Comparison of ENCODE assay signal across 9 cellular contexts in genomic region chr12:104459556-104459909, GRCh38. TPM values are rescaled to one million over a fixed set of nuclear protein-coding genes. Genes with fewer than 3 reads are reported as not detected.
DNase-seq lines count a peak whose midpoint lies in the region; ATAC-seq and TF ChIP-seq lines count a peak whose summit lies in the region.
"Had no signal": no experiment of that assay in that cellular context is flagged by ENCODE, and none has a peak within 500 bp of the region (broad histone marks: within the 10 kb centered on the region; RNA-seq: fewer than 3 reads in every experiment).

No MANE protein-coding gene starts in this region.

- DNase-seq in SIG-M5 treated with dmso at 0.1 percent for 504 hours (lab: John Stamatoyannopoulos, UW; ENCODE audit: unreplicated experiment) (peak; percentile 34), SIG-M5 (lab: John Stamatoyannopoulos, UW) (no peak), hepatocyte (ENCODE audit: low spot score) (no peak), DMS 273 treated with DMSO at 0.1 percent for 48 hours (lab: John Stamatoyannopoulos, UW) (no peak)
- DNase-seq in activated T-helper 1 cell treated with anti-CD3 and anti-CD28 coated beads, Interleukin-12 subunit alpha, Interleukin-12 subunit beta, Interleukin-2, Interleukin-4 antibody, amounts not matched to agents 30 ng/mL and 10 ng/mL and 1 ng/mL, durations not matched to agents 14 hours and 24 hours and 36 hours (ENCODE audit: low spot score), result no peak
- no peak for DNase-seq in stimulated activated naive CD8-positive, alpha-beta T cell treated with anti-CD3 and anti-CD28 coated beads, Interleukin-15, amount 100 ng/mL, for 72 hours
- DNase-seq in activated effector memory CD4-positive, alpha-beta T cell treated with Interleukin-2 at 50 U/mL for 16 hours, result no peak
- DNase-seq: Karpas-422 had no signal

- intact Hi-C loops in activated T-helper 1 cell treated with anti-CD3 and anti-CD28 coated beads, Interleukin-12 subunit alpha, Interleukin-12 subunit beta, Interleukin-2, Interleukin-4 antibody, amounts not matched to agents 30 ng/mL and 10 ng/mL and 1 ng/mL, durations not matched to agents 14 hours and 24 hours and 36 hours (cut with micrococcal nuclease), result loop anchor here (5.0 to 10.0 kb wide), 3 partner anchors 237 to 593 kb away; no protein-coding TSS in a partner anchor

- TF ChIP-seq POLR2A in GM18505 (IDR thresholded peaks at IDR 0.05; ENCODE audit: borderline replicate concordance, extremely low read depth, insufficient read depth, insufficient read length), result no peak

- peak overlapping the region; percentile 81 for H3K4me2 ChIP-seq in hepatocyte

- no peaks in the 10 kb centered on the region for H3K27me3 Mint-ChIP-seq in activated T-helper 1 cell treated with anti-CD3 and anti-CD28 coated beads, Interleukin-12 subunit alpha, Interleukin-12 subunit beta, Interleukin-2, Interleukin-4 antibody, amounts not matched to agents 30 ng/mL and 10 ng/mL and 1 ng/mL, durations not matched to agents 14 hours and 24 hours and 36 hours (ENCODE audit: insufficient read depth)
- no peaks in the 10 kb centered on the region for H3K27me3 Mint-ChIP-seq in stimulated activated naive CD8-positive, alpha-beta T cell treated with anti-CD3 and anti-CD28 coated beads, Interleukin-15, amount 100 ng/mL, for 72 hours

- H3K4me1 Mint-ChIP-seq in activated T-helper 1 cell treated with anti-CD3 and anti-CD28 coated beads, Interleukin-12 subunit alpha, Interleukin-12 subunit beta, Interleukin-2, Interleukin-4 antibody, amounts not matched to agents 30 ng/mL and 10 ng/mL and 1 ng/mL, durations not matched to agents 14 hours and 24 hours and 36 hours (ENCODE audit: low read depth), result peaks cover 69% of the 10 kb centered on the region
- H3K4me1 Mint-ChIP-seq in stimulated activated naive CD8-positive, alpha-beta T cell treated with anti-CD3 and anti-CD28 coated beads, Interleukin-15, amount 100 ng/mL, for 72 hours, result peaks cover 72% of the 10 kb centered on the region

- TF ChIP-seq CTCF in hepatocyte (IDR thresholded peaks at IDR 0.05; ENCODE audit: poor library complexity), result no peak

- H3K4me3 ChIP-seq in hepatocyte, result no peak overlapping the region

- no peaks in the 10 kb centered on the region for H3K9me3 Mint-ChIP-seq in activated T-helper 1 cell treated with anti-CD3 and anti-CD28 coated beads, Interleukin-12 subunit alpha, Interleukin-12 subunit beta, Interleukin-2, Interleukin-4 antibody, amounts not matched to agents 30 ng/mL and 10 ng/mL and 1 ng/mL, durations not matched to agents 14 hours and 24 hours and 36 hours
- no peaks in the 10 kb centered on the region for H3K9me3 Mint-ChIP-seq in stimulated activated naive CD8-positive, alpha-beta T cell treated with anti-CD3 and anti-CD28 coated beads, Interleukin-15, amount 100 ng/mL, for 72 hours

- H3K27ac ChIP-seq in hepatocyte, result no peak overlapping the region

- peak overlapping the region; percentile 99 for H3K4me3 Mint-ChIP-seq in activated T-helper 1 cell treated with anti-CD3 and anti-CD28 coated beads, Interleukin-12 subunit alpha, Interleukin-12 subunit beta, Interleukin-2, Interleukin-4 antibody, amounts not matched to agents 30 ng/mL and 10 ng/mL and 1 ng/mL, durations not matched to agents 14 hours and 24 hours and 36 hours
- H3K4me3 Mint-ChIP-seq in stimulated activated naive CD8-positive, alpha-beta T cell treated with anti-CD3 and anti-CD28 coated beads, Interleukin-15, amount 100 ng/mL, for 72 hours, result peak overlapping the region; percentile 99 to 100

- no peaks in the 10 kb centered on the region for H3K9me2 ChIP-seq in hepatocyte (replicated peaks; ENCODE audit: insufficient read depth)

- peaks cover 3% of the 10 kb centered on the region for H3K27me3 ChIP-seq in hepatocyte

- no peak overlapping the region for H2AFZ ChIP-seq in hepatocyte

- no peaks in the 10 kb centered on the region for H3K36me3 ChIP-seq in hepatocyte (replicated peaks; ENCODE audit: insufficient read depth, low read depth)

- ATAC-seq in stimulated activated naive CD8-positive, alpha-beta T cell treated with anti-CD3 and anti-CD28 coated beads, Interleukin-15, amount 100 ng/mL, for 72 hours, result no peak
- no peak for ATAC-seq in GM18505 (IDR thresholded peaks at IDR 0.05; ENCODE audit: unreplicated experiment)

- peaks cover 5% of the 10 kb centered on the region for H4K20me1 ChIP-seq in hepatocyte (ENCODE audit: insufficient read depth, poor library complexity, severe bottlenecking)

- no peaks in the 10 kb centered on the region for H3K4me1 ChIP-seq in hepatocyte (ENCODE audit: insufficient read depth)

- H3K36me3 Mint-ChIP-seq in activated T-helper 1 cell treated with anti-CD3 and anti-CD28 coated beads, Interleukin-12 subunit alpha, Interleukin-12 subunit beta, Interleukin-2, Interleukin-4 antibody, amounts not matched to agents 30 ng/mL and 10 ng/mL and 1 ng/mL, durations not matched to agents 14 hours and 24 hours and 36 hours (ENCODE audit: low read depth), result peaks cover 16% of the 10 kb centered on the region

- no peaks in the 10 kb centered on the region for H3K9me3 ChIP-seq in hepatocyte (ENCODE audit: low read depth)

- H3K27ac Mint-ChIP-seq in activated T-helper 1 cell treated with anti-CD3 and anti-CD28 coated beads, Interleukin-12 subunit alpha, Interleukin-12 subunit beta, Interleukin-2, Interleukin-4 antibody, amounts not matched to agents 30 ng/mL and 10 ng/mL and 1 ng/mL, durations not matched to agents 14 hours and 24 hours and 36 hours, result peak overlapping the region; percentile 81
- H3K27ac Mint-ChIP-seq in stimulated activated naive CD8-positive, alpha-beta T cell treated with anti-CD3 and anti-CD28 coated beads, Interleukin-15, amount 100 ng/mL, for 72 hours, result peak overlapping the region in 1 of 2 donors; percentile 80

- peaks cover 24% of the 10 kb centered on the region for H3K79me2 ChIP-seq in hepatocyte

- WGBS in hepatocyte (ENCODE audit: low lambda C conversion rate, missing lambda C conversion rate), result 74% methylated on average over 1 of the region's 1 CpG

RNA-seq across cellular contexts. Expression of gene CHST11, which starts 2.8 kb away (rescaled TPM):
- 69.8 and 70.7 TPM in 2 replicates for total RNA-seq in activated T-helper 1 cell treated with anti-CD3 and anti-CD28 coated beads, Interleukin-12 subunit alpha, Interleukin-12 subunit beta, Interleukin-2, Interleukin-4 antibody, amounts not matched to agents 30 ng/mL and 10 ng/mL and 1 ng/mL, durations not matched to agents 14 hours and 24 hours and 36 hours
- 4.6 and 5.2 TPM in 2 replicates for total RNA-seq in hepatocyte
- polyA plus RNA-seq in hepatocyte, result 8.6 and 8.9 TPM in 2 replicates

Comparison
In these comparisons a context has a peak if more than half of its experiments do, and no peak if none do; other contexts are left out.
1. RNA of gene CHST11, which starts 2.8 kb away (total RNA-seq): 69.8 to 70.7 TPM in activated T-helper 1 cell treated with anti-CD3 and anti-CD28 coated beads, Interleukin-12 subunit alpha, Interleukin-12 subunit beta, Interleukin-2, Interleukin-4 antibody, amounts not matched to agents 30 ng/mL and 10 ng/mL and 1 ng/mL, durations not matched to agents 14 hours and 24 hours and 36 hours; 4.6 to 5.2 TPM in hepatocyte; every median in the first group is over 10 times any median in the second.